1 cellular context compared by ENCODE assay signal in genomic region chr21:34886554-34887385, GRCh38.
TF ChIP-seq lines count a peak whose summit lies in the region.

No MANE protein-coding gene starts in this region.

TF ChIP-seq in HepG2, 621 proteins besides CTCF, POLR2A, EP300 and RAD21 (continued from another document and continues in another):
- TF ChIP-seq FOXK2 (IDR thresholded peaks at IDR 0.05) (no peak), NFE2 (CRISPR knock-in tag; IDR thresholded peaks at IDR 0.05) (no peak), RBFOX2 (IDR thresholded peaks at IDR 0.05; ENCODE audit: low read depth, low read length) (peak; percentile 79), ZNF263 (CRISPR knock-in tag; IDR thresholded peaks at IDR 0.05) (peak; percentile 59; the same call in 1 of the 2 replicates), ZNF501 (CRISPR knock-in tag; IDR thresholded peaks at IDR 0.05) (peak; percentile 44; the same call in 1 of the 2 replicates), ZNF253 (CRISPR knock-in tag; IDR thresholded peaks at IDR 0.05; ENCODE audit: borderline replicate concordance) (no peak), ZNF839 (CRISPR knock-in tag; IDR thresholded peaks at IDR 0.05; ENCODE audit: borderline replicate concordance) (0 out of 2 replicates have a peak, but pooled peaks have one; percentile 40), ZNF563 (CRISPR knock-in tag; IDR thresholded peaks at IDR 0.05) (peak; percentile 73), CREM (IDR thresholded peaks at IDR 0.05) (no peak), CREM (CRISPR knock-in tag; IDR thresholded peaks at IDR 0.05) (no peak), SP140L (CRISPR knock-in tag; IDR thresholded peaks at IDR 0.05; ENCODE audit: borderline replicate concordance) (no peak), ZNF333 (CRISPR knock-in tag; IDR thresholded peaks at IDR 0.05; ENCODE audit: borderline replicate concordance) (0 out of 2 replicates have a peak, but pooled peaks have one; percentile 30), ZNF572 (CRISPR knock-in tag; IDR thresholded peaks at IDR 0.05) (0 out of 2 replicates have a peak, but pooled peaks have one; percentile 60), ZFX (CRISPR knock-in tag; IDR thresholded peaks at IDR 0.05; ENCODE audit: low read depth) (0 out of 2 replicates have a peak, but pooled peaks have one; percentile 1), HNRNPH1 (optimal IDR thresholded peaks at IDR 0.05; ENCODE audit: low read depth, low read length) (peak; percentile 66), TAF1 (CRISPR knock-in tag; IDR thresholded peaks at IDR 0.05) (peak; percentile 45; the same call in 1 of the 2 replicates), FOXP1 (IDR thresholded peaks at IDR 0.05) (no peak), FOXP1 (CRISPR knock-in tag; IDR thresholded peaks at IDR 0.05) (no peak), KMT2A (CRISPR knock-in tag; IDR thresholded peaks at IDR 0.05) (peak; percentile 88), NFKB2 (CRISPR knock-in tag; IDR thresholded peaks at IDR 0.05; ENCODE audit: borderline replicate concordance) (peak; percentile 52; the same call in 1 of the 2 replicates), YEATS4 (CRISPR knock-in tag; IDR thresholded peaks at IDR 0.05; ENCODE audit: borderline replicate concordance) (peak; percentile 53; the same call in 1 of the 2 replicates), EEA1 (CRISPR knock-in tag; IDR thresholded peaks at IDR 0.05; ENCODE audit: borderline replicate concordance) (peak; percentile 39; the same call in 1 of the 2 replicates), ZFP91 (CRISPR knock-in tag; IDR thresholded peaks at IDR 0.05; ENCODE audit: borderline replicate concordance) (peak; percentile 43; the same call in 1 of the 2 replicates), RFXAP (CRISPR knock-in tag; IDR thresholded peaks at IDR 0.05; ENCODE audit: borderline replicate concordance) (0 out of 2 replicates have a peak, but pooled peaks have one; percentile 9), STAG1 (CRISPR knock-in tag; IDR thresholded peaks at IDR 0.05) (peak; percentile 22; the same call in 1 of the 2 replicates)
- TF ChIP-seq, protein P1, sequence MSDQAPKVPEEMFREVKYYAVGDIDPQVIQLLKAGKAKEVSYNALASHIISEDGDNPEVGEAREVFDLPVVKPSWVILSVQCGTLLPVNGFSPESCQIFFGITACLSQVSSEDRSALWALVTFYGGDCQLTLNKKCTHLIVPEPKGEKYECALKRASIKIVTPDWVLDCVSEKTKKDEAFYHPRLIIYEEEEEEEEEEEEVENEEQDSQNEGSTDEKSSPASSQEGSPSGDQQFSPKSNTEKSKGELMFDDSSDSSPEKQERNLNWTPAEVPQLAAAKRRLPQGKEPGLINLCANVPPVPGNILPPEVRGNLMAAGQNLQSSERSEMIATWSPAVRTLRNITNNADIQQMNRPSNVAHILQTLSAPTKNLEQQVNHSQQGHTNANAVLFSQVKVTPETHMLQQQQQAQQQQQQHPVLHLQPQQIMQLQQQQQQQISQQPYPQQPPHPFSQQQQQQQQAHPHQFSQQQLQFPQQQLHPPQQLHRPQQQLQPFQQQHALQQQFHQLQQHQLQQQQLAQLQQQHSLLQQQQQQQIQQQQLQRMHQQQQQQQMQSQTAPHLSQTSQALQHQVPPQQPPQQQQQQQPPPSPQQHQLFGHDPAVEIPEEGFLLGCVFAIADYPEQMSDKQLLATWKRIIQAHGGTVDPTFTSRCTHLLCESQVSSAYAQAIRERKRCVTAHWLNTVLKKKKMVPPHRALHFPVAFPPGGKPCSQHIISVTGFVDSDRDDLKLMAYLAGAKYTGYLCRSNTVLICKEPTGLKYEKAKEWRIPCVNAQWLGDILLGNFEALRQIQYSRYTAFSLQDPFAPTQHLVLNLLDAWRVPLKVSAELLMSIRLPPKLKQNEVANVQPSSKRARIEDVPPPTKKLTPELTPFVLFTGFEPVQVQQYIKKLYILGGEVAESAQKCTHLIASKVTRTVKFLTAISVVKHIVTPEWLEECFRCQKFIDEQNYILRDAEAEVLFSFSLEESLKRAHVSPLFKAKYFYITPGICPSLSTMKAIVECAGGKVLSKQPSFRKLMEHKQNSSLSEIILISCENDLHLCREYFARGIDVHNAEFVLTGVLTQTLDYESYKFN (CRISPR knock-in tag; conservative IDR thresholded peaks at IDR 0.05) = 0 out of 2 replicates have a peak, but pooled peaks have one; percentile 13
- TF ChIP-seq, protein P2, sequence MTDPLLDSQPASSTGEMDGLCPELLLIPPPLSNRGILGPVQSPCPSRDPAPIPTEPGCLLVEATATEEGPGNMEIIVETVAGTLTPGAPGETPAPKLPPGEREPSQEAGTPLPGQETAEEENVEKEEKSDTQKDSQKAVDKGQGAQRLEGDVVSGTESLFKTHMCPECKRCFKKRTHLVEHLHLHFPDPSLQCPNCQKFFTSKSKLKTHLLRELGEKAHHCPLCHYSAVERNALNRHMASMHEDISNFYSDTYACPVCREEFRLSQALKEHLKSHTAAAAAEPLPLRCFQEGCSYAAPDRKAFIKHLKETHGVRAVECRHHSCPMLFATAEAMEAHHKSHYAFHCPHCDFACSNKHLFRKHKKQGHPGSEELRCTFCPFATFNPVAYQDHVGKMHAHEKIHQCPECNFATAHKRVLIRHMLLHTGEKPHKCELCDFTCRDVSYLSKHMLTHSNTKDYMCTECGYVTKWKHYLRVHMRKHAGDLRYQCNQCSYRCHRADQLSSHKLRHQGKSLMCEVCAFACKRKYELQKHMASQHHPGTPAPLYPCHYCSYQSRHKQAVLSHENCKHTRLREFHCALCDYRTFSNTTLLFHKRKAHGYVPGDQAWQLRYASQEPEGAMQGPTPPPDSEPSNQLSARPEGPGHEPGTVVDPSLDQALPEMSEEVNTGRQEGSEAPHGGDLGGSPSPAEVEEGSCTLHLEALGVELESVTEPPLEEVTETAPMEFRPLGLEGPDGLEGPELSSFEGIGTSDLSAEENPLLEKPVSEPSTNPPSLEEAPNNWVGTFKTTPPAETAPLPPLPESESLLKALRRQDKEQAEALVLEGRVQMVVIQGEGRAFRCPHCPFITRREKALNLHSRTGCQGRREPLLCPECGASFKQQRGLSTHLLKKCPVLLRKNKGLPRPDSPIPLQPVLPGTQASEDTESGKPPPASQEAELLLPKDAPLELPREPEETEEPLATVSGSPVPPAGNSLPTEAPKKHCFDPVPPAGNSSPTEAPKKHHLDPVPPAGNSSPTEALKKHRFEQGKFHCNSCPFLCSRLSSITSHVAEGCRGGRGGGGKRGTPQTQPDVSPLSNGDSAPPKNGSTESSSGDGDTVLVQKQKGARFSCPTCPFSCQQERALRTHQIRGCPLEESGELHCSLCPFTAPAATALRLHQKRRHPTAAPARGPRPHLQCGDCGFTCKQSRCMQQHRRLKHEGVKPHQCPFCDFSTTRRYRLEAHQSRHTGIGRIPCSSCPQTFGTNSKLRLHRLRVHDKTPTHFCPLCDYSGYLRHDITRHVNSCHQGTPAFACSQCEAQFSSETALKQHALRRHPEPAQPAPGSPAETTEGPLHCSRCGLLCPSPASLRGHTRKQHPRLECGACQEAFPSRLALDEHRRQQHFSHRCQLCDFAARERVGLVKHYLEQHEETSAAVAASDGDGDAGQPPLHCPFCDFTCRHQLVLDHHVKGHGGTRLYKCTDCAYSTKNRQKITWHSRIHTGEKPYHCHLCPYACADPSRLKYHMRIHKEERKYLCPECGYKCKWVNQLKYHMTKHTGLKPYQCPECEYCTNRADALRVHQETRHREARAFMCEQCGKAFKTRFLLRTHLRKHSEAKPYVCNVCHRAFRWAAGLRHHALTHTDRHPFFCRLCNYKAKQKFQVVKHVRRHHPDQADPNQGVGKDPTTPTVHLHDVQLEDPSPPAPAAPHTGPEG (CRISPR knock-in tag; IDR thresholded peaks at IDR 0.05) = 0 out of 2 replicates have a peak, but pooled peaks have one; percentile 40
- TF ChIP-seq, protein P3, sequence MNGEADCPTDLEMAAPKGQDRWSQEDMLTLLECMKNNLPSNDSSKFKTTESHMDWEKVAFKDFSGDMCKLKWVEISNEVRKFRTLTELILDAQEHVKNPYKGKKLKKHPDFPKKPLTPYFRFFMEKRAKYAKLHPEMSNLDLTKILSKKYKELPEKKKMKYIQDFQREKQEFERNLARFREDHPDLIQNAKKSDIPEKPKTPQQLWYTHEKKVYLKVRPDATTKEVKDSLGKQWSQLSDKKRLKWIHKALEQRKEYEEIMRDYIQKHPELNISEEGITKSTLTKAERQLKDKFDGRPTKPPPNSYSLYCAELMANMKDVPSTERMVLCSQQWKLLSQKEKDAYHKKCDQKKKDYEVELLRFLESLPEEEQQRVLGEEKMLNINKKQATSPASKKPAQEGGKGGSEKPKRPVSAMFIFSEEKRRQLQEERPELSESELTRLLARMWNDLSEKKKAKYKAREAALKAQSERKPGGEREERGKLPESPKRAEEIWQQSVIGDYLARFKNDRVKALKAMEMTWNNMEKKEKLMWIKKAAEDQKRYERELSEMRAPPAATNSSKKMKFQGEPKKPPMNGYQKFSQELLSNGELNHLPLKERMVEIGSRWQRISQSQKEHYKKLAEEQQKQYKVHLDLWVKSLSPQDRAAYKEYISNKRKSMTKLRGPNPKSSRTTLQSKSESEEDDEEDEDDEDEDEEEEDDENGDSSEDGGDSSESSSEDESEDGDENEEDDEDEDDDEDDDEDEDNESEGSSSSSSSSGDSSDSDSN (CRISPR knock-in tag; IDR thresholded peaks at IDR 0.05) = peak; percentile 93
- TF ChIP-seq, protein P4, sequence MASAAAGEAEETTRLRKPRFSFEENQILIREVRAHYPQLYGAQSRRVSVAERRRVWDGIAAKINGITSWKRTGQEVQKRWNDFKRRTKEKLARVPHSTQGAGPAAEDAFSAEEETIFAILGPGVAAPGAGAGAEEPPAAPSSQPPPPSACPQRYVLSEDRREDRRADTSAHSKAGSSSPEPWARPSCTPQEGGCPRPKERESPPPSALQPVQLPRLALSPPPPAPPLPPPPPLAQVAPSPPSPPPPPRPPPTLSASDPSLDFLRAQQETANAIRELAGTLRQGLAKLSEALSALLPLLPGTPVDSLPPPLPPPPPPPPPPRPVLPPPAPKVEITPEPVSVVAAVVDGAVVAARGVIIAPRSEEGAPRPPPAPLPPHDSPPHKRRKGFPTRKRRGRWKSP (CRISPR knock-in tag; IDR thresholded peaks at IDR 0.05) = 0 out of 2 replicates have a peak, but pooled peaks have one; percentile 45
- TF ChIP-seq, protein P5, sequence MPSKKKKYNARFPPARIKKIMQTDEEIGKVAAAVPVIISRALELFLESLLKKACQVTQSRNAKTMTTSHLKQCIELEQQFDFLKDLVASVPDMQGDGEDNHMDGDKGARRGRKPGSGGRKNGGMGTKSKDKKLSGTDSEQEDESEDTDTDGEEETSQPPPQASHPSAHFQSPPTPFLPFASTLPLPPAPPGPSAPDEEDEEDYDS (CRISPR knock-in tag; IDR thresholded peaks at IDR 0.05) = no peak
- TF ChIP-seq, protein P6, sequence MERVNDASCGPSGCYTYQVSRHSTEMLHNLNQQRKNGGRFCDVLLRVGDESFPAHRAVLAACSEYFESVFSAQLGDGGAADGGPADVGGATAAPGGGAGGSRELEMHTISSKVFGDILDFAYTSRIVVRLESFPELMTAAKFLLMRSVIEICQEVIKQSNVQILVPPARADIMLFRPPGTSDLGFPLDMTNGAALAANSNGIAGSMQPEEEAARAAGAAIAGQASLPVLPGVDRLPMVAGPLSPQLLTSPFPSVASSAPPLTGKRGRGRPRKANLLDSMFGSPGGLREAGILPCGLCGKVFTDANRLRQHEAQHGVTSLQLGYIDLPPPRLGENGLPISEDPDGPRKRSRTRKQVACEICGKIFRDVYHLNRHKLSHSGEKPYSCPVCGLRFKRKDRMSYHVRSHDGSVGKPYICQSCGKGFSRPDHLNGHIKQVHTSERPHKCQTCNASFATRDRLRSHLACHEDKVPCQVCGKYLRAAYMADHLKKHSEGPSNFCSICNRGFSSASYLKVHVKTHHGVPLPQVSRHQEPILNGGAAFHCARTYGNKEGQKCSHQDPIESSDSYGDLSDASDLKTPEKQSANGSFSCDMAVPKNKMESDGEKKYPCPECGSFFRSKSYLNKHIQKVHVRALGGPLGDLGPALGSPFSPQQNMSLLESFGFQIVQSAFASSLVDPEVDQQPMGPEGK (CRISPR knock-in tag; IDR thresholded peaks at IDR 0.05) = peak; percentile 63; the same call in 1 of the 2 replicates
- TF ChIP-seq, protein P7, sequence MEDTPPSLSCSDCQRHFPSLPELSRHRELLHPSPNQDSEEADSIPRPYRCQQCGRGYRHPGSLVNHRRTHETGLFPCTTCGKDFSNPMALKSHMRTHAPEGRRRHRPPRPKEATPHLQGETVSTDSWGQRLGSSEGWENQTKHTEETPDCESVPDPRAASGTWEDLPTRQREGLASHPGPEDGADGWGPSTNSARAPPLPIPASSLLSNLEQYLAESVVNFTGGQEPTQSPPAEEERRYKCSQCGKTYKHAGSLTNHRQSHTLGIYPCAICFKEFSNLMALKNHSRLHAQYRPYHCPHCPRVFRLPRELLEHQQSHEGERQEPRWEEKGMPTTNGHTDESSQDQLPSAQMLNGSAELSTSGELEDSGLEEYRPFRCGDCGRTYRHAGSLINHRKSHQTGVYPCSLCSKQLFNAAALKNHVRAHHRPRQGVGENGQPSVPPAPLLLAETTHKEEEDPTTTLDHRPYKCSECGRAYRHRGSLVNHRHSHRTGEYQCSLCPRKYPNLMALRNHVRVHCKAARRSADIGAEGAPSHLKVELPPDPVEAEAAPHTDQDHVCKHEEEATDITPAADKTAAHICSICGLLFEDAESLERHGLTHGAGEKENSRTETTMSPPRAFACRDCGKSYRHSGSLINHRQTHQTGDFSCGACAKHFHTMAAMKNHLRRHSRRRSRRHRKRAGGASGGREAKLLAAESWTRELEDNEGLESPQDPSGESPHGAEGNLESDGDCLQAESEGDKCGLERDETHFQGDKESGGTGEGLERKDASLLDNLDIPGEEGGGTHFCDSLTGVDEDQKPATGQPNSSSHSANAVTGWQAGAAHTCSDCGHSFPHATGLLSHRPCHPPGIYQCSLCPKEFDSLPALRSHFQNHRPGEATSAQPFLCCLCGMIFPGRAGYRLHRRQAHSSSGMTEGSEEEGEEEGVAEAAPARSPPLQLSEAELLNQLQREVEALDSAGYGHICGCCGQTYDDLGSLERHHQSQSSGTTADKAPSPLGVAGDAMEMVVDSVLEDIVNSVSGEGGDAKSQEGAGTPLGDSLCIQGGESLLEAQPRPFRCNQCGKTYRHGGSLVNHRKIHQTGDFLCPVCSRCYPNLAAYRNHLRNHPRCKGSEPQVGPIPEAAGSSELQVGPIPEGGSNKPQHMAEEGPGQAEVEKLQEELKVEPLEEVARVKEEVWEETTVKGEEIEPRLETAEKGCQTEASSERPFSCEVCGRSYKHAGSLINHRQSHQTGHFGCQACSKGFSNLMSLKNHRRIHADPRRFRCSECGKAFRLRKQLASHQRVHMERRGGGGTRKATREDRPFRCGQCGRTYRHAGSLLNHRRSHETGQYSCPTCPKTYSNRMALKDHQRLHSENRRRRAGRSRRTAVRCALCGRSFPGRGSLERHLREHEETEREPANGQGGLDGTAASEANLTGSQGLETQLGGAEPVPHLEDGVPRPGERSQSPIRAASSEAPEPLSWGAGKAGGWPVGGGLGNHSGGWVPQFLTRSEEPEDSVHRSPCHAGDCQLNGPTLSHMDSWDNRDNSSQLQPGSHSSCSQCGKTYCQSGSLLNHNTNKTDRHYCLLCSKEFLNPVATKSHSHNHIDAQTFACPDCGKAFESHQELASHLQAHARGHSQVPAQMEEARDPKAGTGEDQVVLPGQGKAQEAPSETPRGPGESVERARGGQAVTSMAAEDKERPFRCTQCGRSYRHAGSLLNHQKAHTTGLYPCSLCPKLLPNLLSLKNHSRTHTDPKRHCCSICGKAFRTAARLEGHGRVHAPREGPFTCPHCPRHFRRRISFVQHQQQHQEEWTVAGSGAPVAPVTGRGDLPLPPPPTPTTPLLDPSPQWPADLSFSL (CRISPR knock-in tag; IDR thresholded peaks at IDR 0.05) = no peak
